In the genomic region with DNA sequence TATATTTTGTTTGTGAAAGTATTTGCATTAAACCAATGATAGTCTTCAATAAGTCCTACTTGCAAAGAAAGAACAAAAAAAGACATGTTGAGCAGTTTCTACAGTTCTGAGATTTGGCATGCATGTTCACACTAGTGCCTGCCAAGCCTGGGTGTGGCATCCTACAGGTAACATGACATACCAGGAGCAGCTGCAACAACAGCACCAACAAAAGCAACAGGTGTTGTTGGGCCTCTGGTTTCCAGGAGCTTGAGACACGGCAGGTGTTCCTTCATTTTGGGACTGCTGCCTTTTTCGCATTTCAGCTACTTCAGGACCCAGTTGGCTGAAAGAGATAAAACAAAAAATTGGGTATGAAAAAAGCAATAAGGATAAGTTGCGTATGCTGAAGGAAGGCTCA, we compare ENCODE assay signal across 1 cellular context.
TF ChIP-seq lines count a peak whose summit lies in the region.

No MANE protein-coding gene starts in this region.

TF ChIP-seq in HepG2, 621 proteins besides CTCF, POLR2A, EP300 and RAD21:
- TF ChIP-seq HDAC2 (CRISPR knock-in tag; IDR thresholded peaks at IDR 0.05) (no peak), ZFAT (CRISPR knock-in tag; conservative IDR thresholded peaks at IDR 0.05) (no peak), ZNF260 (CRISPR knock-in tag; IDR thresholded peaks at IDR 0.05; ENCODE audit: borderline replicate concordance, low read depth) (no peak), ZSCAN9 (CRISPR knock-in tag; IDR thresholded peaks at IDR 0.05; ENCODE audit: borderline replicate concordance) (no peak), NFIB (CRISPR knock-in tag; IDR thresholded peaks at IDR 0.05; ENCODE audit: borderline replicate concordance) (no peak), TEAD2 (CRISPR knock-in tag; IDR thresholded peaks at IDR 0.05) (no peak), SYNCRIP (IDR thresholded peaks at IDR 0.05; ENCODE audit: insufficient read depth, low read depth, low read length) (no peak), NCOA2 (CRISPR knock-in tag; IDR thresholded peaks at IDR 0.05) (no peak), ZNF251 (CRISPR knock-in tag; IDR thresholded peaks at IDR 0.05) (no peak), SMAD3 (CRISPR knock-in tag; IDR thresholded peaks at IDR 0.05) (no peak), NR2F2 (IDR thresholded peaks at IDR 0.05; ENCODE audit: borderline replicate concordance, low read depth) (no peak), ZNF777 (CRISPR knock-in tag; IDR thresholded peaks at IDR 0.05) (no peak), ARNT (IDR thresholded peaks at IDR 0.05) (no peak)
- TF ChIP-seq, protein P1, sequence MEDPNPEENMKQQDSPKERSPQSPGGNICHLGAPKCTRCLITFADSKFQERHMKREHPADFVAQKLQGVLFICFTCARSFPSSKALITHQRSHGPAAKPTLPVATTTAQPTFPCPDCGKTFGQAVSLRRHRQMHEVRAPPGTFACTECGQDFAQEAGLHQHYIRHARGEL (CRISPR knock-in tag; IDR thresholded peaks at IDR 0.05): no peak
- TF ChIP-seq, protein P2, sequence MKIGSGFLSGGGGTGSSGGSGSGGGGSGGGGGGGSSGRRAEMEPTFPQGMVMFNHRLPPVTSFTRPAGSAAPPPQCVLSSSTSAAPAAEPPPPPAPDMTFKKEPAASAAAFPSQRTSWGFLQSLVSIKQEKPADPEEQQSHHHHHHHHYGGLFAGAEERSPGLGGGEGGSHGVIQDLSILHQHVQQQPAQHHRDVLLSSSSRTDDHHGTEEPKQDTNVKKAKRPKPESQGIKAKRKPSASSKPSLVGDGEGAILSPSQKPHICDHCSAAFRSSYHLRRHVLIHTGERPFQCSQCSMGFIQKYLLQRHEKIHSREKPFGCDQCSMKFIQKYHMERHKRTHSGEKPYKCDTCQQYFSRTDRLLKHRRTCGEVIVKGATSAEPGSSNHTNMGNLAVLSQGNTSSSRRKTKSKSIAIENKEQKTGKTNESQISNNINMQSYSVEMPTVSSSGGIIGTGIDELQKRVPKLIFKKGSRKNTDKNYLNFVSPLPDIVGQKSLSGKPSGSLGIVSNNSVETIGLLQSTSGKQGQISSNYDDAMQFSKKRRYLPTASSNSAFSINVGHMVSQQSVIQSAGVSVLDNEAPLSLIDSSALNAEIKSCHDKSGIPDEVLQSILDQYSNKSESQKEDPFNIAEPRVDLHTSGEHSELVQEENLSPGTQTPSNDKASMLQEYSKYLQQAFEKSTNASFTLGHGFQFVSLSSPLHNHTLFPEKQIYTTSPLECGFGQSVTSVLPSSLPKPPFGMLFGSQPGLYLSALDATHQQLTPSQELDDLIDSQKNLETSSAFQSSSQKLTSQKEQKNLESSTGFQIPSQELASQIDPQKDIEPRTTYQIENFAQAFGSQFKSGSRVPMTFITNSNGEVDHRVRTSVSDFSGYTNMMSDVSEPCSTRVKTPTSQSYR (CRISPR knock-in tag; IDR thresholded peaks at IDR 0.05; ENCODE audit: borderline replicate concordance): no peak
- TF ChIP-seq, protein P3, sequence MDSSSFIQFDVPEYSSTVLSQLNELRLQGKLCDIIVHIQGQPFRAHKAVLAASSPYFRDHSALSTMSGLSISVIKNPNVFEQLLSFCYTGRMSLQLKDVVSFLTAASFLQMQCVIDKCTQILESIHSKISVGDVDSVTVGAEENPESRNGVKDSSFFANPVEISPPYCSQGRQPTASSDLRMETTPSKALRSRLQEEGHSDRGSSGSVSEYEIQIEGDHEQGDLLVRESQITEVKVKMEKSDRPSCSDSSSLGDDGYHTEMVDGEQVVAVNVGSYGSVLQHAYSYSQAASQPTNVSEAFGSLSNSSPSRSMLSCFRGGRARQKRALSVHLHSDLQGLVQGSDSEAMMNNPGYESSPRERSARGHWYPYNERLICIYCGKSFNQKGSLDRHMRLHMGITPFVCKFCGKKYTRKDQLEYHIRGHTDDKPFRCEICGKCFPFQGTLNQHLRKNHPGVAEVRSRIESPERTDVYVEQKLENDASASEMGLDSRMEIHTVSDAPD (CRISPR knock-in tag; IDR thresholded peaks at IDR 0.05): no peak
- TF ChIP-seq, protein P4, sequence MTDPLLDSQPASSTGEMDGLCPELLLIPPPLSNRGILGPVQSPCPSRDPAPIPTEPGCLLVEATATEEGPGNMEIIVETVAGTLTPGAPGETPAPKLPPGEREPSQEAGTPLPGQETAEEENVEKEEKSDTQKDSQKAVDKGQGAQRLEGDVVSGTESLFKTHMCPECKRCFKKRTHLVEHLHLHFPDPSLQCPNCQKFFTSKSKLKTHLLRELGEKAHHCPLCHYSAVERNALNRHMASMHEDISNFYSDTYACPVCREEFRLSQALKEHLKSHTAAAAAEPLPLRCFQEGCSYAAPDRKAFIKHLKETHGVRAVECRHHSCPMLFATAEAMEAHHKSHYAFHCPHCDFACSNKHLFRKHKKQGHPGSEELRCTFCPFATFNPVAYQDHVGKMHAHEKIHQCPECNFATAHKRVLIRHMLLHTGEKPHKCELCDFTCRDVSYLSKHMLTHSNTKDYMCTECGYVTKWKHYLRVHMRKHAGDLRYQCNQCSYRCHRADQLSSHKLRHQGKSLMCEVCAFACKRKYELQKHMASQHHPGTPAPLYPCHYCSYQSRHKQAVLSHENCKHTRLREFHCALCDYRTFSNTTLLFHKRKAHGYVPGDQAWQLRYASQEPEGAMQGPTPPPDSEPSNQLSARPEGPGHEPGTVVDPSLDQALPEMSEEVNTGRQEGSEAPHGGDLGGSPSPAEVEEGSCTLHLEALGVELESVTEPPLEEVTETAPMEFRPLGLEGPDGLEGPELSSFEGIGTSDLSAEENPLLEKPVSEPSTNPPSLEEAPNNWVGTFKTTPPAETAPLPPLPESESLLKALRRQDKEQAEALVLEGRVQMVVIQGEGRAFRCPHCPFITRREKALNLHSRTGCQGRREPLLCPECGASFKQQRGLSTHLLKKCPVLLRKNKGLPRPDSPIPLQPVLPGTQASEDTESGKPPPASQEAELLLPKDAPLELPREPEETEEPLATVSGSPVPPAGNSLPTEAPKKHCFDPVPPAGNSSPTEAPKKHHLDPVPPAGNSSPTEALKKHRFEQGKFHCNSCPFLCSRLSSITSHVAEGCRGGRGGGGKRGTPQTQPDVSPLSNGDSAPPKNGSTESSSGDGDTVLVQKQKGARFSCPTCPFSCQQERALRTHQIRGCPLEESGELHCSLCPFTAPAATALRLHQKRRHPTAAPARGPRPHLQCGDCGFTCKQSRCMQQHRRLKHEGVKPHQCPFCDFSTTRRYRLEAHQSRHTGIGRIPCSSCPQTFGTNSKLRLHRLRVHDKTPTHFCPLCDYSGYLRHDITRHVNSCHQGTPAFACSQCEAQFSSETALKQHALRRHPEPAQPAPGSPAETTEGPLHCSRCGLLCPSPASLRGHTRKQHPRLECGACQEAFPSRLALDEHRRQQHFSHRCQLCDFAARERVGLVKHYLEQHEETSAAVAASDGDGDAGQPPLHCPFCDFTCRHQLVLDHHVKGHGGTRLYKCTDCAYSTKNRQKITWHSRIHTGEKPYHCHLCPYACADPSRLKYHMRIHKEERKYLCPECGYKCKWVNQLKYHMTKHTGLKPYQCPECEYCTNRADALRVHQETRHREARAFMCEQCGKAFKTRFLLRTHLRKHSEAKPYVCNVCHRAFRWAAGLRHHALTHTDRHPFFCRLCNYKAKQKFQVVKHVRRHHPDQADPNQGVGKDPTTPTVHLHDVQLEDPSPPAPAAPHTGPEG (CRISPR knock-in tag; IDR thresholded peaks at IDR 0.05): no peak
- TF ChIP-seq, protein P5, sequence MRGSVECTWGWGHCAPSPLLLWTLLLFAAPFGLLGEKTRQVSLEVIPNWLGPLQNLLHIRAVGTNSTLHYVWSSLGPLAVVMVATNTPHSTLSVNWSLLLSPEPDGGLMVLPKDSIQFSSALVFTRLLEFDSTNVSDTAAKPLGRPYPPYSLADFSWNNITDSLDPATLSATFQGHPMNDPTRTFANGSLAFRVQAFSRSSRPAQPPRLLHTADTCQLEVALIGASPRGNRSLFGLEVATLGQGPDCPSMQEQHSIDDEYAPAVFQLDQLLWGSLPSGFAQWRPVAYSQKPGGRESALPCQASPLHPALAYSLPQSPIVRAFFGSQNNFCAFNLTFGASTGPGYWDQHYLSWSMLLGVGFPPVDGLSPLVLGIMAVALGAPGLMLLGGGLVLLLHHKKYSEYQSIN (CRISPR knock-in tag; IDR thresholded peaks at IDR 0.05; ENCODE audit: borderline replicate concordance): no peak
- TF ChIP-seq, protein P6, sequence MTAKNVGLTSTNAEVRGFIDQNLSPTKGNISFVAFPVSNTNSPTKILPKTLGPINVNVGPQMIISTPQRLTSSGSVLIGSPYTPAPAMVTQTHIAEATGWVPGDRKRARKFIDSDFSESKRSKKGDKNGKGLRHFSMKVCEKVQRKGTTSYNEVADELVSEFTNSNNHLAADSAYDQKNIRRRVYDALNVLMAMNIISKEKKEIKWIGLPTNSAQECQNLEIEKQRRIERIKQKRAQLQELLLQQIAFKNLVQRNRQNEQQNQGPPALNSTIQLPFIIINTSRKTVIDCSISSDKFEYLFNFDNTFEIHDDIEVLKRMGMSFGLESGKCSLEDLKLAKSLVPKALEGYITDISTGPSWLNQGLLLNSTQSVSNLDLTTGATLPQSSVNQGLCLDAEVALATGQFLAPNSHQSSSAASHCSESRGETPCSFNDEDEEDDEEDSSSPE (CRISPR knock-in tag; IDR thresholded peaks at IDR 0.05): no peak
